27 cellular contexts compared by ENCODE assay signal in genomic region chr16:52526429-52526828, GRCh38. TPM values are rescaled to one million over a fixed set of nuclear protein-coding genes. Genes with fewer than 3 reads are reported as not detected.
DNase-seq lines count a peak whose midpoint lies in the region; ATAC-seq and TF ChIP-seq lines count a peak whose summit lies in the region.
"Had no signal": no experiment of that assay in that cellular context is flagged by ENCODE, and none has a peak within 500 bp of the region (broad histone marks: within the 10 kb centered on the region; RNA-seq: fewer than 3 reads in every experiment).

No MANE protein-coding gene starts in this region.

- H2AFZ ChIP-seq in GM23338 = no peak overlapping the region
- H2AFZ ChIP-seq: GM23248 had no signal

- H3K9me3 ChIP-seq in HUES48 (ENCODE audit: control insufficient read depth, insufficient read depth, low read length) (no peaks in the 10 kb centered on the region), endodermal cell (ENCODE audit: control insufficient read depth, low read length) (no peaks in the 10 kb centered on the region)
- H3K9me3 ChIP-seq: A549; BLaER1 treated with 17β-estradiol and CSF1 and Interleukin-3, amounts not matched to agents 10 nM and 100 nM had no signal

- peak; percentile 41 for DNase-seq in GM23338 (ENCODE audit: low spot score)
- no peak for DNase-seq in endodermal cell
- DNase-seq in neural crest cell (ENCODE audit: low read depth, low spot score) = no peak
- no peak for DNase-seq in chondrocyte (ENCODE audit: low spot score)
- DNase-seq in NCI-H446 (lab: John Stamatoyannopoulos, UW) = no peak
- DNase-seq in stimulated activated CD4-positive, alpha-beta T cell treated with anti-CD3 and anti-CD28 coated beads, Interleukin-15, amount 100 ng/mL, for 24 hours = no peak
- DNase-seq in medulla oblongata (ENCODE audit: extremely low spot score) = no peak
- DNase-seq: AML-193; CD4-positive, alpha-beta T cell; GM23248; KBM-7; MV-4-11; NCI-H1105; NCI-H1436 treated with DMSO at 0.1 percent for 48 hours; NCI-H1930; NCI-H2107; NCI-H526 treated with DMSO at 0.1 percent for 48 hours; SHP77 had no signal

- H3K4me1 ChIP-seq in GM23338 (ENCODE audit: insufficient read depth) = peaks cover 70% of the 10 kb centered on the region
- H3K4me1 ChIP-seq in HUES48 (ENCODE audit: control insufficient read depth, insufficient read depth, low read length) = peaks cover 54% of the 10 kb centered on the region
- no peaks in the 10 kb centered on the region for H3K4me1 ChIP-seq in endodermal cell (ENCODE audit: control insufficient read depth, insufficient read depth, low read length)
- H3K4me1 ChIP-seq: A549; BLaER1 treated with 17β-estradiol and CSF1 and Interleukin-3, amounts not matched to agents 10 nM and 100 nM had no signal

- no peaks in the 10 kb centered on the region for H3K27me3 ChIP-seq in GM23338 (ENCODE audit: insufficient read depth)
- H3K27me3 ChIP-seq in HUES48 (ENCODE audit: control insufficient read depth, insufficient read depth, low read length) = no peaks in the 10 kb centered on the region
- no peaks in the 10 kb centered on the region for H3K27me3 ChIP-seq in endodermal cell (ENCODE audit: control insufficient read depth, insufficient read depth, low read length, poor library complexity, severe bottlenecking)
- H3K27me3 ChIP-seq: BLaER1 treated with 17β-estradiol and CSF1 and Interleukin-3, amounts not matched to agents 10 nM and 100 nM had no signal

- no peaks in the 10 kb centered on the region for H3K9me3 Mint-ChIP-seq in GM23338
- no peaks in the 10 kb centered on the region for H3K9me3 Mint-ChIP-seq in endodermal cell
- H3K9me3 Mint-ChIP-seq in neural crest cell = peaks cover 3% of the 10 kb centered on the region
- H3K9me3 Mint-ChIP-seq in chondrocyte (ENCODE audit: low read depth) = no peaks in the 10 kb centered on the region

- H3K27me3 Mint-ChIP-seq in GM23338 (ENCODE audit: insufficient read depth, low read depth, poor library complexity) = peaks cover 2% of the 10 kb centered on the region
- peaks cover 2% of the 10 kb centered on the region for H3K27me3 Mint-ChIP-seq in endodermal cell (ENCODE audit: insufficient read depth)
- no peaks in the 10 kb centered on the region for H3K27me3 Mint-ChIP-seq in neural crest cell (ENCODE audit: low read depth)
- peaks cover 5% of the 10 kb centered on the region for H3K27me3 Mint-ChIP-seq in chondrocyte (ENCODE audit: low read depth)
- H3K27me3 Mint-ChIP-seq: CD4-positive, alpha-beta T cell had no signal

- H3K9ac ChIP-seq in HUES48 (ENCODE audit: low read depth, low read length) (no peak overlapping the region), endodermal cell (ENCODE audit: extremely low read depth, low read length, poor library complexity, severe bottlenecking) (no peak overlapping the region)
- H3K9ac ChIP-seq: BLaER1 treated with 17β-estradiol and CSF1 and Interleukin-3, amounts not matched to agents 10 nM and 100 nM; GM23248 had no signal

- H3K79me2 ChIP-seq in GM23338 (replicated peaks; ENCODE audit: insufficient read depth) = peaks cover 96% of the 10 kb centered on the region

- peak overlapping the region; percentile 64 for H3K4me2 ChIP-seq in GM23338
- H3K4me2 ChIP-seq: A549; BLaER1 treated with 17β-estradiol and CSF1 and Interleukin-3, amounts not matched to agents 10 nM and 100 nM had no signal

- H3K4me3 Mint-ChIP-seq in GM23338 (no peak overlapping the region), endodermal cell (no peak overlapping the region), neural crest cell (peak overlapping the region; percentile 42), chondrocyte (ENCODE audit: unreplicated experiment) (no peak overlapping the region)
- H3K4me3 Mint-ChIP-seq: CD4-positive, alpha-beta T cell had no signal

- peaks cover 4% of the 10 kb centered on the region; the same call in 1 of the 2 replicates for H3K9me2 ChIP-seq in GM23338 (ENCODE audit: insufficient read depth)

- TF ChIP-seq CTCF in GM23338 (conservative IDR thresholded peaks at IDR 0.05; ENCODE audit: low read depth in 2 of 2) = no peak
- TF ChIP-seq CTCF in endodermal cell (conservative IDR thresholded peaks at IDR 0.05) = no peak
- no peak for TF ChIP-seq CTCF in neural crest cell (conservative IDR thresholded peaks at IDR 0.05)
- no peak for TF ChIP-seq CTCF in chondrocyte (IDR thresholded peaks at IDR 0.05)

- H3K4me1 Mint-ChIP-seq in GM23338 (peaks cover 70% of the 10 kb centered on the region), endodermal cell (peaks cover 13% of the 10 kb centered on the region), neural crest cell (peaks cover 53% of the 10 kb centered on the region), chondrocyte (ENCODE audit: low read depth) (no peaks in the 10 kb centered on the region)

- peak; percentile 77 for ATAC-seq in GM23338
- ATAC-seq: A549, Panc1 had no signal

- 59 to 80% methylated on average over 1 to 5 of the region's 5 CpGs for WGBS in endodermal cell (ENCODE audit: insufficient coverage in 1 of 2, insufficient read length in 1 of 2), 2 experiments

- H3K27ac Mint-ChIP-seq in GM23338 = peak overlapping the region; percentile 1; the same call in 1 of the 2 replicates
- no peak overlapping the region for H3K27ac Mint-ChIP-seq in endodermal cell
- peak overlapping the region; percentile 60 for H3K27ac Mint-ChIP-seq in neural crest cell (ENCODE audit: unreplicated experiment)
- H3K27ac Mint-ChIP-seq in chondrocyte (ENCODE audit: unreplicated experiment) = no peak overlapping the region
- H3K27ac Mint-ChIP-seq: CD4-positive, alpha-beta T cell had no signal

- H3K36me3 ChIP-seq in GM23338 (ENCODE audit: insufficient read depth) = no peaks in the 10 kb centered on the region
- 0 out of 2 replicates have a peak, but pooled peaks cover 10% of the 10 kb centered on the region for H3K36me3 ChIP-seq in HUES48 (ENCODE audit: control insufficient read depth, insufficient read depth, low read length)
- no peaks in the 10 kb centered on the region for H3K36me3 ChIP-seq in endodermal cell (ENCODE audit: control insufficient read depth, insufficient read depth, low read length)

- H3K4me3 ChIP-seq in GM23338 = 0 out of 2 replicates have a peak overlapping the region, but pooled peaks have one; percentile 2
- H3K4me3 ChIP-seq in HUES48 (ENCODE audit: low read depth, low read length) = no peak overlapping the region
- H3K4me3 ChIP-seq in endodermal cell (ENCODE audit: low read length) = no peak overlapping the region
- H3K4me3 ChIP-seq: A549; BLaER1 treated with 17β-estradiol and CSF1 and Interleukin-3, amounts not matched to agents 10 nM and 100 nM; GM23248 had no signal

- H4K20me1 ChIP-seq in GM23338 (replicated peaks; ENCODE audit: insufficient read depth) = peaks cover 7% of the 10 kb centered on the region; the same call in 1 of the 2 replicates
- H4K20me1 ChIP-seq: BLaER1 treated with 17β-estradiol and CSF1 and Interleukin-3, amounts not matched to agents 10 nM and 100 nM had no signal

- H3K36me3 Mint-ChIP-seq in GM23338 (ENCODE audit: low read depth) (peaks cover 7% of the 10 kb centered on the region; the same call in 2 of the 3 replicates), endodermal cell (ENCODE audit: low read depth) (no peaks in the 10 kb centered on the region), neural crest cell (ENCODE audit: low read depth) (peaks cover 6% of the 10 kb centered on the region), chondrocyte (ENCODE audit: low read depth) (no peaks in the 10 kb centered on the region)

- 0 out of 2 replicates have a peak overlapping the region, but pooled peaks have one; percentile 1 for H3K27ac ChIP-seq in GM23338 (ENCODE audit: low read depth)
- H3K27ac ChIP-seq in HUES48 (ENCODE audit: low read depth, low read length) = peak overlapping the region; percentile 39
- peak overlapping the region; percentile 59 for H3K27ac ChIP-seq in endodermal cell (ENCODE audit: low read depth, low read length)
- H3K27ac ChIP-seq: A549; BLaER1 treated with 17β-estradiol and CSF1 and Interleukin-3, amounts not matched to agents 10 nM and 100 nM; GM23248; RWPE1 had no signal

- no peaks in the 10 kb centered on the region for H3F3A ChIP-seq in GM23338 (replicated peaks; ENCODE audit: low read depth)

TF ChIP-seq in GM23338, 12 proteins besides CTCF, POLR2A, EP300 and RAD21 (continues in another document):
- TF ChIP-seq STAT1 (IDR thresholded peaks at IDR 0.05; ENCODE audit: unreplicated experiment) = no peak

RNA-seq across cellular contexts. Expression of gene TOX3, which starts 20.5 kb away (rescaled TPM):
- total RNA-seq in GM23338 (2014; rRNA removed; shearing (Covaris generic)) = 13.7 and 15.6 TPM in 2 replicates
- 9.8 TPM in 2 replicates for polyA plus RNA-seq in GM23338 (2016; fragmentation: Nextera tagmentation; extraction: Ambion mirVana)
- total RNA-seq in endodermal cell (1 to 10 TPM; 4.8 to 8.5 TPM), neural crest cell (37.5 and 39.2 TPM in 2 replicates), chondrocyte (not detected in 3 replicates)
- polyA plus RNA-seq in endodermal cell (2013, experiment 1 of 2) = 52.5 TPM
- polyA plus RNA-seq in endodermal cell (2013, experiment 2 of 2) = 50.3 TPM
- total RNA-seq: CD4-positive, alpha-beta T cell; GM23248; LHCN-M2; MCF 10A; NCI-H460; SK-MEL-5 had no signal
- polyA plus RNA-seq: GM23248 had no signal

Comparison
In these comparisons a context has a peak if more than half of its experiments do, and no peak if none do; other contexts are left out.
1. H3K27ac ChIP-seq: peak in every context shown above with its lines; median percentile 59 in endodermal cell; 39 in HUES48; 1 in GM23338.
2. H3K27ac Mint-ChIP-seq: peak in GM23338 (single experiment) and neural crest cell (single experiment); none in endodermal cell (single experiment) and chondrocyte (single experiment).